ENCODE assay signal across 13 cellular contexts in genomic region chr4:95550566-95550965, GRCh38. TPM values are rescaled to one million over a fixed set of nuclear protein-coding genes. Genes with fewer than 3 reads are reported as not detected.
A peak's percentile ranks its signal among the peaks of the same experiment; 100 is the strongest.
DNase-seq lines count a peak whose midpoint lies in the region; ATAC-seq, FAIRE-seq and TF ChIP-seq lines count a peak whose summit lies in the region.
"Had no signal": no experiment of that assay in that cellular context is flagged by ENCODE, and none has a peak within 500 bp of the region (broad histone marks: within the 10 kb centered on the region; RNA-seq: fewer than 3 reads in every experiment).

No MANE protein-coding gene starts in this region.

- no peak for ATAC-seq in activated T-cell treated with anti-CD3 and anti-CD28 coated beads, Interleukin-2, amount 50 U/mL, for 72 hours (replicated peaks in 1 of 2)
- ATAC-seq in activated T-cell treated with anti-CD3 and anti-CD28 coated beads, Interleukin-2, amount 50 U/mL, for 4 hours: no peak
- ATAC-seq in lower lobe of right lung: no peak
- ATAC-seq in HG02588 (IDR thresholded peaks at IDR 0.05; ENCODE audit: unreplicated experiment): no peak
- ATAC-seq in CD4-positive, alpha-beta T cell (ENCODE audit: poor library complexity): no peak

- H3K4me3 ChIP-seq in astrocyte (ENCODE audit: insufficient read depth, low read depth, low read length): no peak overlapping the region
- peak overlapping the region; percentile 57 for H3K4me3 ChIP-seq in lower lobe of right lung
- peak overlapping the region in 1 of 2 donors; percentile 85 for H3K4me3 ChIP-seq in testis
- H3K4me3 ChIP-seq in esophagus squamous epithelium: peak overlapping the region in 1 of 4 donors; percentile 64

- no peaks in the 10 kb centered on the region for H3K9me3 Mint-ChIP-seq in activated T-cell treated with anti-CD3 and anti-CD28 coated beads, Interleukin-2, amount 50 U/mL, for 72 hours
- no peaks in the 10 kb centered on the region for H3K9me3 Mint-ChIP-seq in activated T-cell treated with anti-CD3 and anti-CD28 coated beads, Interleukin-2, amount 50 U/mL, for 4 hours
- H3K9me3 Mint-ChIP-seq in astrocyte (ENCODE audit: unreplicated experiment): no peaks in the 10 kb centered on the region
- no peaks in the 10 kb centered on the region for H3K9me3 Mint-ChIP-seq in CD4-positive, alpha-beta T cell

- no peak for DNase-seq in activated T-cell treated with anti-CD3 and anti-CD28 coated beads, Interleukin-2, amount 50 U/mL, for 72 hours
- DNase-seq in activated T-cell treated with anti-CD3 and anti-CD28 coated beads, Interleukin-2, amount 50 U/mL, for 4 hours: no peak
- DNase-seq in astrocyte (ENCODE audit: low read depth) (no peak), lower lobe of right lung (no peak), testis (no peak), esophagus squamous epithelium (lab: John Stamatoyannopoulos, UW) (no peak)
- no peak for DNase-seq in CD4-positive, alpha-beta T cell
- DNase-seq: activated CD4-positive, CD25-positive, alpha-beta regulatory T cell treated with anti-CD3 and anti-CD28 coated beads, Interleukin-2, amount 50 U/mL, for 72 hours; central memory CD4-positive, alpha-beta T cell; H7; SW 1271 had no signal

- H4K20me1 ChIP-seq in astrocyte (ENCODE audit: insufficient read depth, low read length): no peaks in the 10 kb centered on the region

- H3K4me3 Mint-ChIP-seq in activated T-cell treated with anti-CD3 and anti-CD28 coated beads, Interleukin-2, amount 50 U/mL, for 72 hours: peak overlapping the region; percentile 0 to 90
- no peak overlapping the region for H3K4me3 Mint-ChIP-seq in activated T-cell treated with anti-CD3 and anti-CD28 coated beads, Interleukin-2, amount 50 U/mL, for 4 hours
- peak overlapping the region; percentile 94 for H3K4me3 Mint-ChIP-seq in astrocyte (ENCODE audit: unreplicated experiment)
- no peak overlapping the region for H3K4me3 Mint-ChIP-seq in CD4-positive, alpha-beta T cell

- peak overlapping the region; percentile 99 for H3K4me2 ChIP-seq in astrocyte (ENCODE audit: low read length)

- no peaks in the 10 kb centered on the region for H3K79me2 ChIP-seq in astrocyte (ENCODE audit: insufficient read depth, low read length)
- H3K79me2 ChIP-seq: parathyroid adenoma had no signal

- no peaks in the 10 kb centered on the region for H3K9me3 ChIP-seq in astrocyte (ENCODE audit: insufficient read depth, low read depth, low read length)
- H3K9me3 ChIP-seq in lower lobe of right lung: no peaks in the 10 kb centered on the region
- H3K9me3 ChIP-seq in testis: no peaks in the 10 kb centered on the region
- no peaks in the 10 kb centered on the region for H3K9me3 ChIP-seq in esophagus squamous epithelium
- no peaks in the 10 kb centered on the region for H3K9me3 ChIP-seq in CD4-positive, alpha-beta T cell (ENCODE audit: control insufficient read depth, low read length)

- H2AFZ ChIP-seq in astrocyte (ENCODE audit: low read depth, low read length): no peak overlapping the region
- H2AFZ ChIP-seq: parathyroid adenoma had no signal

- H3K9ac ChIP-seq in astrocyte (ENCODE audit: low read length): no peak overlapping the region
- H3K9ac ChIP-seq: parathyroid adenoma had no signal

- peaks cover 5% of the 10 kb centered on the region for H3K4me1 ChIP-seq in astrocyte (ENCODE audit: insufficient read depth, low read length)
- H3K4me1 ChIP-seq in lower lobe of right lung: peaks cover 16% of the 10 kb centered on the region
- H3K4me1 ChIP-seq in testis: peaks cover 5% of the 10 kb centered on the region
- peaks cover 0 to 32% (median 4%) of the 10 kb centered on the region in 3 donors for H3K4me1 ChIP-seq in esophagus squamous epithelium
- H3K4me1 ChIP-seq: parathyroid adenoma had no signal

- H3K27me3 Mint-ChIP-seq in activated T-cell treated with anti-CD3 and anti-CD28 coated beads, Interleukin-2, amount 50 U/mL, for 72 hours (ENCODE audit: low read depth): peaks cover 76% of the 10 kb centered on the region
- peaks cover 50% of the 10 kb centered on the region for H3K27me3 Mint-ChIP-seq in activated T-cell treated with anti-CD3 and anti-CD28 coated beads, Interleukin-2, amount 50 U/mL, for 4 hours (ENCODE audit: low read depth)
- peaks cover 6% of the 10 kb centered on the region for H3K27me3 Mint-ChIP-seq in astrocyte (ENCODE audit: low read depth, unreplicated experiment)
- peaks cover 49% of the 10 kb centered on the region for H3K27me3 Mint-ChIP-seq in CD4-positive, alpha-beta T cell

- intact Hi-C loops in lower lobe of right lung (cut with DNase I): no loop called here
- intact Hi-C loops in testis (cut with DNase I; ENCODE audit: low total_unique reads): no loop called here
- intact Hi-C loops in esophagus squamous epithelium (cut with DNase I): no loop called here
- intact Hi-C loops in CD4-positive, alpha-beta T cell (cut with DNase I, micrococcal nuclease): no loop called here

- H3K36me3 ChIP-seq in astrocyte (ENCODE audit: insufficient read depth, low read length) (no peaks in the 10 kb centered on the region), lower lobe of right lung (no peaks in the 10 kb centered on the region), testis (ENCODE audit: low read depth, missing control alignments) (no peaks in the 10 kb centered on the region), esophagus squamous epithelium (no peaks in the 10 kb centered on the region)

- CTCF ChIA-PET in CD4-positive, alpha-beta T cell (lab: Charles Lee): no interaction called here

- TF ChIP-seq CTCF in astrocyte (IDR thresholded peaks at IDR 0.05; ENCODE audit: insufficient read depth, low read depth, low read length) (no peak), lower lobe of right lung (IDR thresholded peaks at IDR 0.05) (no peak), testis (IDR thresholded peaks at IDR 0.05) (no peak), esophagus squamous epithelium (IDR thresholded peaks at IDR 0.05) (no peak)
- no peak for TF ChIP-seq CTCF in CD4-positive, alpha-beta T cell (IDR thresholded peaks at IDR 0.05)

- H3K27ac ChIP-seq in astrocyte (ENCODE audit: low read depth, low read length): no peak overlapping the region
- H3K27ac ChIP-seq in lower lobe of right lung: peak overlapping the region; percentile 81
- peak overlapping the region; percentile 92 to 95 for H3K27ac ChIP-seq in testis
- H3K27ac ChIP-seq in esophagus squamous epithelium: peak overlapping the region in 1 of 4 donors; percentile 84
- H3K27ac ChIP-seq in CD4-positive, alpha-beta T cell (ENCODE audit: low read depth, low read length): no peak overlapping the region
- H3K27ac ChIP-seq: parathyroid adenoma had no signal

- no peak overlapping the region for H3K27ac Mint-ChIP-seq in activated T-cell treated with anti-CD3 and anti-CD28 coated beads, Interleukin-2, amount 50 U/mL, for 72 hours
- no peak overlapping the region for H3K27ac Mint-ChIP-seq in astrocyte (ENCODE audit: unreplicated experiment)
- H3K27ac Mint-ChIP-seq in CD4-positive, alpha-beta T cell: no peak overlapping the region

- 41 to 65% methylated on average over 2 of the region's 2 CpGs for WGBS in testis, 2 donors
- WGBS in esophagus squamous epithelium, 2 donors: 59 to 96% methylated on average over 2 of the region's 2 CpGs

- no peak for FAIRE-seq in astrocyte (lab: Jason Lieb, UNC)

- TF ChIP-seq POLR2A in testis (IDR thresholded peaks at IDR 0.05): no peak
- no peak for TF ChIP-seq POLR2A in esophagus squamous epithelium (IDR thresholded peaks at IDR 0.05)

- H3K4me1 Mint-ChIP-seq in activated T-cell treated with anti-CD3 and anti-CD28 coated beads, Interleukin-2, amount 50 U/mL, for 72 hours (ENCODE audit: low read depth): peaks cover 9% of the 10 kb centered on the region
- H3K4me1 Mint-ChIP-seq in activated T-cell treated with anti-CD3 and anti-CD28 coated beads, Interleukin-2, amount 50 U/mL, for 4 hours (ENCODE audit: low read depth): peaks cover 10% of the 10 kb centered on the region
- H3K4me1 Mint-ChIP-seq in astrocyte (ENCODE audit: low read depth, unreplicated experiment): peaks cover 5% of the 10 kb centered on the region
- H3K4me1 Mint-ChIP-seq in CD4-positive, alpha-beta T cell (ENCODE audit: low read depth): peaks cover 8% of the 10 kb centered on the region

- H3K36me3 Mint-ChIP-seq in activated T-cell treated with anti-CD3 and anti-CD28 coated beads, Interleukin-2, amount 50 U/mL, for 72 hours (ENCODE audit: insufficient read depth in 2 of 2): no peaks in the 10 kb centered on the region
- no peaks in the 10 kb centered on the region for H3K36me3 Mint-ChIP-seq in activated T-cell treated with anti-CD3 and anti-CD28 coated beads, Interleukin-2, amount 50 U/mL, for 4 hours (ENCODE audit: insufficient read depth)
- no peaks in the 10 kb centered on the region for H3K36me3 Mint-ChIP-seq in astrocyte (ENCODE audit: low read depth, unreplicated experiment)
- H3K36me3 Mint-ChIP-seq in CD4-positive, alpha-beta T cell (ENCODE audit: low read depth): no peaks in the 10 kb centered on the region

- POLR2A ChIA-PET in CD4-positive, alpha-beta T cell (lab: Charles Lee): no interaction called here

- H3K27me3 ChIP-seq in astrocyte (ENCODE audit: insufficient read depth, low read length): peaks cover 3% of the 10 kb centered on the region
- H3K27me3 ChIP-seq in lower lobe of right lung (ENCODE audit: low read depth): peaks cover 20% of the 10 kb centered on the region
- no peaks in the 10 kb centered on the region for H3K27me3 ChIP-seq in testis
- peaks cover 0 to 63% (median 0%) of the 10 kb centered on the region in 4 donors for H3K27me3 ChIP-seq in esophagus squamous epithelium
- peaks cover 45% of the 10 kb centered on the region for H3K27me3 ChIP-seq in CD4-positive, alpha-beta T cell (ENCODE audit: control insufficient read depth, insufficient read depth, low read length)

RNA-seq across cellular contexts. Expression of gene UNC5C, which starts 1.8 kb away (rescaled TPM):
- total RNA-seq in activated T-cell treated with anti-CD3 and anti-CD28 coated beads, Interleukin-2, amount 50 U/mL, for 72 hours: under 1 TPM; 0.14 to 0.21 TPM
- total RNA-seq in activated T-cell treated with anti-CD3 and anti-CD28 coated beads, Interleukin-2, amount 50 U/mL, for 4 hours: under 1 TPM in 1 of 3 donors, not detected in 2; 0.08 TPM
- 3.1 and 5.7 TPM in 2 replicates for total RNA-seq in astrocyte
- total RNA-seq in lower lobe of right lung: 5.1 TPM
- total RNA-seq in testis: 10 to 100 TPM; 20.5 to 22.8 TPM
- polyA plus RNA-seq in testis (ENCODE audit: insufficient read depth, low read depth, low replicate concordance): 6.8 TPM
- total RNA-seq in esophagus squamous epithelium: under 1 TPM; 0.11 to 0.95 (median 0.36) TPM
- not detected for total RNA-seq in CD4-positive, alpha-beta T cell

Comparison
In these comparisons a context has a peak if more than half of its experiments do, and no peak if none do; other contexts are left out.
1. H3K4me3 Mint-ChIP-seq: peak in activated T-cell treated with anti-CD3 and anti-CD28 coated beads, Interleukin-2, amount 50 U/mL, for 72 hours (2 of 2) and astrocyte (single experiment); none in activated T-cell treated with anti-CD3 and anti-CD28 coated beads, Interleukin-2, amount 50 U/mL, for 4 hours (single experiment) and CD4-positive, alpha-beta T cell (single experiment).
2. H3K27ac ChIP-seq: peak in lower lobe of right lung (single experiment) and testis (2 of 2); none in astrocyte (single experiment) and CD4-positive, alpha-beta T cell (single experiment).